19 cellular contexts compared by ENCODE assay signal in genomic region chr19:41967056-41967783, GRCh38. TPM values are rescaled to one million over a fixed set of nuclear protein-coding genes. Genes with fewer than 3 reads are reported as not detected.
DNase-seq lines count a peak whose midpoint lies in the region; ATAC-seq and TF ChIP-seq lines count a peak whose summit lies in the region.
"Had no signal": no experiment of that assay in that cellular context is flagged by ENCODE, and none has a peak within 500 bp of the region (broad histone marks: within the 10 kb centered on the region; RNA-seq: fewer than 3 reads in every experiment).

No MANE protein-coding gene starts in this region.

- H3K36me3 ChIP-seq in spleen (no peaks in the 10 kb centered on the region), adrenal gland (replicated peaks in 1 of 2) (no peaks in the 10 kb centered on the region)
- H3K36me3 ChIP-seq: SJCRH30 had no signal

- H3K4me3 ChIP-seq in spleen (no peak overlapping the region), adrenal gland (no peak overlapping the region)
- H3K4me3 ChIP-seq: BLaER1, SJCRH30 had no signal

- peaks cover 0 to 14% (median 0%) of the 10 kb centered on the region in 7 donors for H3K27me3 ChIP-seq in spleen (replicated peaks in 1 of 7)
- H3K27me3 ChIP-seq in adrenal gland, result no peaks in the 10 kb centered on the region
- H3K27me3 ChIP-seq: BLaER1, SJCRH30 had no signal

- H3K4me1 Mint-ChIP-seq in CD14-positive monocyte (peaks cover 21% of the 10 kb centered on the region), T-helper 17 cell (peaks cover 9% of the 10 kb centered on the region), glutamatergic neuron (ENCODE audit: low read depth, unreplicated experiment) (peaks cover 5% of the 10 kb centered on the region)

- H3K27me3 Mint-ChIP-seq in CD14-positive monocyte (ENCODE audit: low read depth in 3 of 3) (peaks cover 0 to 8% (median 4%) of the 10 kb centered on the region in 3 donors), T-helper 17 cell (peaks cover 10% of the 10 kb centered on the region), glutamatergic neuron (ENCODE audit: unreplicated experiment) (peaks cover 13% of the 10 kb centered on the region)
- H3K27me3 Mint-ChIP-seq: CD8-positive, alpha-beta memory T cell had no signal

- H3K9me3 Mint-ChIP-seq in CD14-positive monocyte, result peaks cover 0 to 3% (median 0%) of the 10 kb centered on the region in 7 donors
- H3K9me3 Mint-ChIP-seq in glutamatergic neuron (ENCODE audit: unreplicated experiment), result peaks cover 9% of the 10 kb centered on the region

- H3K4me3 Mint-ChIP-seq in CD14-positive monocyte (peak overlapping the region; percentile 75 to 94), T-helper 17 cell (no peak overlapping the region), glutamatergic neuron (ENCODE audit: unreplicated experiment) (no peak overlapping the region)
- H3K4me3 Mint-ChIP-seq: CD8-positive, alpha-beta memory T cell had no signal

- H3K27ac ChIP-seq in spleen, result peak overlapping the region in 2 of 8 donors; percentile 76 to 83
- H3K27ac ChIP-seq in adrenal gland, result no peak overlapping the region
- H3K27ac ChIP-seq: BLaER1, HL-60, SJCRH30 had no signal

- H3K27ac Mint-ChIP-seq in CD14-positive monocyte, result peak overlapping the region; percentile 70 to 95 (median 87)
- H3K27ac Mint-ChIP-seq in T-helper 17 cell, result peak overlapping the region; percentile 39
- peak overlapping the region; percentile 13 for H3K27ac Mint-ChIP-seq in glutamatergic neuron (ENCODE audit: unreplicated experiment)

- intact Hi-C loops in CD14-positive monocyte (cut with micrococcal nuclease) (no loop called here), spleen (cut with DNase I; ENCODE audit: low total_unique reads) (no loop called here), adrenal gland (cut with DNase I) (no loop called here)

- TF ChIP-seq CTCF in CD14-positive monocyte (IDR thresholded peaks at IDR 0.05) (no peak), glutamatergic neuron (IDR thresholded peaks at IDR 0.05; ENCODE audit: partially characterized antibody, unreplicated experiment) (no peak), spleen (IDR thresholded peaks at IDR 0.05 in 8 of 11, conservative IDR thresholded peaks at IDR 0.05 in 3 of 11) (no peak), adrenal gland (IDR thresholded peaks at IDR 0.05) (no peak)

- no peak for TF ChIP-seq POLR2A in spleen (IDR thresholded peaks at IDR 0.05)
- no peak for TF ChIP-seq POLR2A in adrenal gland (IDR thresholded peaks at IDR 0.05)

- ATAC-seq in T-helper 17 cell, result no peak

- H3K4me1 ChIP-seq in spleen (no peaks in the 10 kb centered on the region), adrenal gland (replicated peaks in 1 of 2) (no peaks in the 10 kb centered on the region)
- H3K4me1 ChIP-seq: SJCRH30 had no signal

- H3K36me3 Mint-ChIP-seq in CD14-positive monocyte (peaks cover 0 to 2% of the 10 kb centered on the region in 2 donors), T-helper 17 cell (ENCODE audit: low read depth) (peaks cover 2% of the 10 kb centered on the region), glutamatergic neuron (ENCODE audit: unreplicated experiment) (peaks cover 6% of the 10 kb centered on the region)

- H3K9me3 ChIP-seq in T-helper 17 cell (ENCODE audit: control insufficient read depth, low read length, poor library complexity, severe bottlenecking) (no peaks in the 10 kb centered on the region), spleen (no peaks in the 10 kb centered on the region), adrenal gland (replicated peaks in 1 of 3) (no peaks in the 10 kb centered on the region)
- H3K9me3 ChIP-seq: BLaER1, SJCRH30 had no signal

- DNase-seq in CD14-positive monocyte (ENCODE audit: low spot score) (peak; percentile 65), T-helper 17 cell (no peak), glutamatergic neuron (no peak), spleen (peak; percentile 78), NCI-H2107 treated with DMSO at 0.1 percent for 48 hours (lab: John Stamatoyannopoulos, UW; ENCODE audit: unreplicated experiment) (no peak), adrenal gland (no peak), GF-D8 (lab: John Stamatoyannopoulos, UW) (no peak)
- DNase-seq: CD8-positive, alpha-beta memory T cell; DMS53; H7; IMR-90; Karpas-422; NCI-H1417 treated with DMSO at 0.1 percent for 48 hours; NCI-H187 treated with DMSO at 0.1 percent for 48 hours; NCI-H526; SJCRH30 had no signal

- WGBS in spleen, 5 donors, result 41 to 59% (median 55%) methylated on average over 26 of the region's 26 CpGs
- 66 to 72% (median 69%) methylated on average over 21 to 26 of the region's 26 CpGs for WGBS in adrenal gland, 4 donors

RNA-seq across cellular contexts. Expression of gene RABAC1, which starts 8.1 kb away (rescaled TPM):
- polyA plus RNA-seq in CD14-positive monocyte (100 to 1,000 TPM; 202 to 234 TPM), spleen (100 to 1,000 TPM; 110 to 165 (median 145) TPM), adrenal gland (100 to 1,000 TPM in 2 of 3 donors, 10 to 100 TPM in 1; 17.9 to 303 (median 174) TPM)
- total RNA-seq in T-helper 17 cell (10 to 100 TPM; 90.1 to 98.3 TPM), glutamatergic neuron (ENCODE audit: unreplicated experiment) (139 TPM), spleen (100 to 1,000 TPM in 5 of 7 donors, 10 to 100 TPM in 2; 85.6 to 154 (median 123) TPM), adrenal gland (100 to 1,000 TPM; 136 to 397 (median 183) TPM)

RNA-seq across cellular contexts. Expression of gene ATP1A3, which starts 26.8 kb away (rescaled TPM):
- polyA plus RNA-seq in CD14-positive monocyte (under 1 TPM in 1 of 2 donors, not detected in 1; 0.10 TPM), spleen (under 1 TPM; 0.39 to 0.83 (median 0.53) TPM), adrenal gland (10 to 100 TPM in 1 of 3 donors, 1 to 10 TPM in 2; 4.1 to 14.2 (median 10.0) TPM)
- total RNA-seq in T-helper 17 cell (1 to 10 TPM; 2.2 to 4.9 TPM), glutamatergic neuron (ENCODE audit: unreplicated experiment) (650 TPM), spleen (1 to 10 TPM in 5 of 7 donors, under 1 TPM in 2; 0.72 to 2.2 (median 1.9) TPM), adrenal gland (10 to 100 TPM in 2 of 8 donors, 1 to 10 TPM in 2, under 1 TPM in 3, not detected in 1; 0.11 to 35.0 (median 1.3) TPM)
- total RNA-seq: MCF 10A had no signal

RNA-seq across cellular contexts. Expression of gene ERFL, which starts 39.0 kb away (rescaled TPM):
- polyA plus RNA-seq in CD14-positive monocyte, result not detected
- 1 to 10 TPM; 2.4 to 3.1 TPM for total RNA-seq in T-helper 17 cell
- 1.6 TPM for total RNA-seq in glutamatergic neuron (ENCODE audit: unreplicated experiment)
- 1 to 10 TPM in 5 of 7 donors, under 1 TPM in 2; 0.46 to 3.0 (median 1.6) TPM for total RNA-seq in spleen
- polyA plus RNA-seq in spleen, result 1 to 10 TPM; 2.2 to 2.4 (median 2.2) TPM
- not detected for total RNA-seq in adrenal gland
- under 1 TPM in 1 of 3 donors, not detected in 2; 0.10 TPM for polyA plus RNA-seq in adrenal gland
- total RNA-seq: H7, IMR-90, MCF 10A, SJCRH30 had no signal
- polyA plus RNA-seq: CD8-positive, alpha-beta memory T cell; IMR-90 had no signal

Comparison
In these comparisons a context has a peak if more than half of its experiments do, and no peak if none do; other contexts are left out.
1. DNase-seq: peak in CD14-positive monocyte (single experiment) and spleen (single experiment); none in T-helper 17 cell (0 of 3), glutamatergic neuron (single experiment), NCI-H2107 treated with DMSO at 0.1 percent for 48 hours (single experiment), adrenal gland (0 of 7) and GF-D8 (single experiment).
2. H3K27ac Mint-ChIP-seq: peak in every context shown above with its lines; median percentile 87 in CD14-positive monocyte; 39 in T-helper 17 cell; 13 in glutamatergic neuron.
3. H3K4me3 Mint-ChIP-seq: peak in CD14-positive monocyte (2 of 2); none in T-helper 17 cell (single experiment) and glutamatergic neuron (single experiment).
4. RNA of gene ATP1A3, which starts 26.8 kb away (total RNA-seq): 650 TPM in glutamatergic neuron (single experiment); 2.2 to 4.9 TPM in T-helper 17 cell, 0.72 to 2.2 TPM in spleen and 0.11 to 35.0 TPM in adrenal gland; every median in the first group is over 10 times any median in the second.